34 cellular contexts compared by ENCODE assay signal in genomic region chr4:34649716-34650115, GRCh38.
"Had no signal": no experiment of that assay in that cellular context is flagged by ENCODE, and none has a peak within 500 bp of the region (broad histone marks: within the 10 kb centered on the region; RNA-seq: fewer than 3 reads in every experiment).

No MANE protein-coding gene starts in this region.

- H3K9me3 Mint-ChIP-seq: central memory CD8-positive, alpha-beta T cell had no signal

- H3K4me1 Mint-ChIP-seq: activated B cell treated with CpG ODN at 0.5 μM for 24 hours; activated CD8-positive, alpha-beta memory T cell treated with anti-CD3 and anti-CD28 coated beads, Interleukin-2, amount 10 ng/mL, durations not matched to agents 7 days and 5 days; activated naive CD8-positive, alpha-beta T cell treated with anti-CD3 and anti-CD28 coated beads, Interleukin-2, amount 10 ng/mL, durations not matched to agents 7 days and 5 days; central memory CD8-positive, alpha-beta T cell; T-helper 17 cell had no signal

- H3K4me3 ChIP-seq: esophagus muscularis mucosa, gastrocnemius medialis, heart right ventricle had no signal

- DNase-seq: activated B cell treated with CpG ODN at 0.5 μM for 24 hours; activated CD4-positive, alpha-beta T cell treated with anti-CD3 and anti-CD28 coated beads for 48 hours; activated CD4-positive, alpha-beta T cell treated with anti-CD3 and anti-CD28 coated beads, Interleukin-2, amount 50 U/mL, for 1 hour; activated CD4-positive, alpha-beta T cell treated with anti-CD3 and anti-CD28 coated beads, Interleukin-2, amount 50 U/mL, for 48 hours; activated CD8-positive, alpha-beta memory T cell treated with anti-CD3 and anti-CD28 coated beads, Interleukin-2, amount 10 ng/mL, durations not matched to agents 7 days and 5 days; activated CD8-positive, alpha-beta memory T cell treated with anti-CD3 and anti-CD28 coated beads, Interleukin-2, amount 50 U/mL, for 4 hours; activated CD8-positive, alpha-beta T cell treated with anti-CD3 and anti-CD28 coated beads for 36 hours; activated effector memory CD4-positive, alpha-beta T cell treated with anti-CD3 and anti-CD28 coated beads, Interleukin-2, amount 50 U/mL, for 16 hours; activated naive CD4-positive, alpha-beta T cell treated with anti-CD3 and anti-CD28 coated beads for 36 hours; activated naive CD8-positive, alpha-beta T cell treated with anti-CD3 and anti-CD28 coated beads, Interleukin-2, amount 10 ng/mL, durations not matched to agents 7 days and 5 days; activated T-cell treated with anti-CD3 and anti-CD28 coated beads, Interleukin-2, amount 50 U/mL, for 1 hour; activated T-cell treated with anti-CD3 and anti-CD28 coated beads, Interleukin-2, amount 50 U/mL, for 48 hours; amniotic stem cell; anterior cingulate cortex; brain microvascular endothelial cell; cortex of kidney; dermis blood vessel endothelial cell; effector CD4-positive, alpha-beta T cell; effector memory CD8-positive, alpha-beta T cell; erythroblast; foreskin keratinocyte; gastrocnemius medialis; heart right ventricle; T-helper 1 cell; T-helper 17 cell; T1000; WERI-Rb-1 had no signal

- H3K36me3 Mint-ChIP-seq: activated CD8-positive, alpha-beta memory T cell treated with anti-CD3 and anti-CD28 coated beads, Interleukin-2, amount 10 ng/mL, durations not matched to agents 7 days and 5 days; activated naive CD4-positive, alpha-beta T cell treated with anti-CD3 and anti-CD28 coated beads, Interleukin-2, amount 50 U/mL, for 72 hours; activated naive CD8-positive, alpha-beta T cell treated with anti-CD3 and anti-CD28 coated beads, Interleukin-2, amount 10 ng/mL, durations not matched to agents 7 days and 5 days had no signal

- H3K27ac Mint-ChIP-seq: activated B cell treated with CpG ODN at 0.5 μM for 24 hours; activated CD8-positive, alpha-beta memory T cell treated with anti-CD3 and anti-CD28 coated beads, Interleukin-2, amount 10 ng/mL, durations not matched to agents 7 days and 5 days; activated CD8-positive, alpha-beta T cell treated with anti-CD3 and anti-CD28 coated beads for 36 hours; activated naive CD4-positive, alpha-beta T cell treated with anti-CD3 and anti-CD28 coated beads for 36 hours; activated naive CD4-positive, alpha-beta T cell treated with anti-CD3 and anti-CD28 coated beads, Interleukin-2, amount 50 U/mL, for 72 hours; activated naive CD8-positive, alpha-beta T cell treated with anti-CD3 and anti-CD28 coated beads, Interleukin-2, amount 10 ng/mL, durations not matched to agents 7 days and 5 days; activated T-helper 1 cell treated with anti-CD3 and anti-CD28 coated beads, Interleukin-12 subunit alpha, Interleukin-12 subunit beta, Interleukin-2, Interleukin-4 antibody, amounts not matched to agents 30 ng/mL and 10 ng/mL and 1 ng/mL, durations not matched to agents 14 hours and 24 hours and 36 hours; activated T-helper 2 cell treated with anti-CD3 and anti-CD28 coated beads, Interferon-gamma antibody, Interleukin-2, Interleukin-4, amounts not matched to agents 10 μg/mL and 5 μg/mL and 100 μg/mL, durations not matched to agents 14 hours and 24 hours and 36 hours; effector memory CD8-positive, alpha-beta T cell; T-helper 17 cell; T-helper 2 cell treated with Interferon-gamma antibody and Interleukin-4, amounts not matched to agents 5 μg/mL and 100 μg/mL, for 36 hours had no signal

- H3K4me3 Mint-ChIP-seq: activated B cell treated with CpG ODN at 0.5 μM for 24 hours; activated CD8-positive, alpha-beta memory T cell treated with anti-CD3 and anti-CD28 coated beads, Interleukin-2, amount 10 ng/mL, durations not matched to agents 7 days and 5 days; activated CD8-positive, alpha-beta T cell treated with anti-CD3 and anti-CD28 coated beads for 36 hours; activated naive CD4-positive, alpha-beta T cell treated with anti-CD3 and anti-CD28 coated beads for 36 hours; activated naive CD8-positive, alpha-beta T cell treated with anti-CD3 and anti-CD28 coated beads, Interleukin-2, amount 10 ng/mL, durations not matched to agents 7 days and 5 days; activated T-helper 1 cell treated with anti-CD3 and anti-CD28 coated beads, Interleukin-12 subunit alpha, Interleukin-12 subunit beta, Interleukin-2, Interleukin-4 antibody, amounts not matched to agents 30 ng/mL and 10 ng/mL and 1 ng/mL, durations not matched to agents 14 hours and 24 hours and 36 hours; central memory CD8-positive, alpha-beta T cell; effector memory CD8-positive, alpha-beta T cell; T-helper 17 cell; T-helper 2 cell treated with Interferon-gamma antibody and Interleukin-4, amounts not matched to agents 5 μg/mL and 100 μg/mL, for 36 hours had no signal

- H3K27me3 Mint-ChIP-seq: activated B cell treated with CpG ODN at 0.5 μM for 24 hours; activated CD8-positive, alpha-beta memory T cell treated with anti-CD3 and anti-CD28 coated beads, Interleukin-2, amount 10 ng/mL, durations not matched to agents 7 days and 5 days; activated CD8-positive, alpha-beta T cell treated with anti-CD3 and anti-CD28 coated beads for 36 hours; activated naive CD8-positive, alpha-beta T cell treated with anti-CD3 and anti-CD28 coated beads, Interleukin-2, amount 10 ng/mL, durations not matched to agents 7 days and 5 days; central memory CD8-positive, alpha-beta T cell; effector memory CD8-positive, alpha-beta T cell; T-helper 17 cell had no signal

- ATAC-seq: activated CD4-positive, CD25-positive, alpha-beta regulatory T cell treated with anti-CD3 and anti-CD28 coated beads, Interleukin-2, amount 50 U/mL, for 24 hours; activated CD8-positive, alpha-beta memory T cell treated with anti-CD3 and anti-CD28 coated beads, Interleukin-2, amount 10 ng/mL, durations not matched to agents 7 days and 5 days; activated CD8-positive, alpha-beta T cell treated with anti-CD3 and anti-CD28 coated beads for 36 hours; activated naive CD4-positive, alpha-beta T cell treated with anti-CD3 and anti-CD28 coated beads, Interleukin-2, amount 50 U/mL, for 72 hours; effector memory CD8-positive, alpha-beta T cell; foreskin keratinocyte; heart right ventricle; T-helper 17 cell had no signal
